ENCODE assay signal across 18 cellular contexts in genomic region chr9:91966503-91966902, GRCh38. TPM values are rescaled to one million over a fixed set of nuclear protein-coding genes. Genes with fewer than 3 reads are reported as not detected.
"Had no signal": no experiment of that assay in that cellular context is flagged by ENCODE, and none has a peak within 500 bp of the region (broad histone marks: within the 10 kb centered on the region; RNA-seq: fewer than 3 reads in every experiment).

No MANE protein-coding gene starts in this region.

- FAIRE-seq: frontal cortex had no signal

- H3K27ac ChIP-seq: adrenal gland, epithelial cell of prostate, parathyroid adenoma, testis had no signal

- H3K36me3 ChIP-seq: adrenal gland had no signal

- H2AFZ ChIP-seq: parathyroid adenoma had no signal

- H3K9me3 ChIP-seq: adrenal gland, testis had no signal

- H3K4me1 ChIP-seq: adrenal gland, parathyroid adenoma, testis had no signal

- H3K4me1 Mint-ChIP-seq: memory B cell; naive thymus-derived CD8-positive, alpha-beta T cell; stimulated activated memory B cell treated with anti-CD40 and anti-IgM and Interleukin-4, amounts not matched to agents 10 μg/mL and 1 μg/mL and 100 μg/mL, for 72 hours had no signal

- H3K79me2 ChIP-seq: parathyroid adenoma had no signal

- H3K36me3 Mint-ChIP-seq: activated naive CD4-positive, alpha-beta T cell treated with anti-CD3 and anti-CD28 coated beads, Interleukin-2, amount 50 U/mL, for 72 hours; memory B cell; stimulated activated memory B cell treated with anti-CD40 and anti-IgM and Interleukin-4, amounts not matched to agents 10 μg/mL and 1 μg/mL and 100 μg/mL, for 72 hours; type B pancreatic cell had no signal

- DNase-seq: activated CD4-positive, alpha-beta T cell treated with anti-CD3 and anti-CD28 coated beads, Interleukin-2, amount 50 U/mL, for 4 hours; activated gamma-delta T cell; adrenal gland; effector memory CD8-positive, alpha-beta T cell; kidney glomerular epithelial cell; left ventricle myocardium superior; naive thymus-derived CD8-positive, alpha-beta T cell; stimulated activated CD4-positive, alpha-beta T cell treated with anti-CD3 and anti-CD28 coated beads, Interleukin-4, amount 100 ng/mL, for 4 hours; testis had no signal

- H3K4me3 Mint-ChIP-seq: effector memory CD8-positive, alpha-beta T cell; memory B cell; naive thymus-derived CD8-positive, alpha-beta T cell; stimulated activated memory B cell treated with anti-CD40 and anti-IgM and Interleukin-4, amounts not matched to agents 10 μg/mL and 1 μg/mL and 100 μg/mL, for 72 hours; type B pancreatic cell had no signal

- H3K9ac ChIP-seq: parathyroid adenoma had no signal

- H3K27ac Mint-ChIP-seq: activated naive CD4-positive, alpha-beta T cell treated with anti-CD3 and anti-CD28 coated beads, Interleukin-2, amount 50 U/mL, for 72 hours; effector memory CD8-positive, alpha-beta T cell; memory B cell; naive thymus-derived CD8-positive, alpha-beta T cell; stimulated activated memory B cell treated with anti-CD40 and anti-IgM and Interleukin-4, amounts not matched to agents 10 μg/mL and 1 μg/mL and 100 μg/mL, for 72 hours; type B pancreatic cell had no signal

- H3K9me3 Mint-ChIP-seq: activated naive CD4-positive, alpha-beta T cell treated with anti-CD3 and anti-CD28 coated beads, Interleukin-2, amount 50 U/mL, for 72 hours; effector memory CD8-positive, alpha-beta T cell; memory B cell; type B pancreatic cell had no signal

- H3K4me3 ChIP-seq: adrenal gland, testis had no signal

- ATAC-seq: activated naive CD4-positive, alpha-beta T cell treated with anti-CD3 and anti-CD28 coated beads, Interleukin-2, amount 50 U/mL, for 72 hours; effector memory CD8-positive, alpha-beta T cell; left ventricle myocardium superior; naive thymus-derived CD8-positive, alpha-beta T cell; sciatic nerve; stimulated activated memory B cell treated with anti-CD40 and anti-IgM and Interleukin-4, amounts not matched to agents 10 μg/mL and 1 μg/mL and 100 μg/mL, for 72 hours had no signal

- H3K27me3 ChIP-seq: adrenal gland, testis had no signal

RNA-seq across cellular contexts. Expression of gene ROR2, which starts 16.5 kb away (rescaled TPM):
- total RNA-seq: activated naive CD4-positive, alpha-beta T cell treated with anti-CD3 and anti-CD28 coated beads, Interleukin-2, amount 50 U/mL, for 72 hours; dermis microvascular lymphatic vessel endothelial cell; naive thymus-derived CD8-positive, alpha-beta T cell had no signal
- polyA plus RNA-seq: naive thymus-derived CD8-positive, alpha-beta T cell had no signal
